In genomic region chr12:1594045-1594294, GRCh38 we compare ENCODE assay signal across 8 cellular contexts. TPM values are rescaled to one million over a fixed set of nuclear protein-coding genes. Genes with fewer than 3 reads are reported as not detected.
DNase-seq lines count a peak whose midpoint lies in the region; ATAC-seq and TF ChIP-seq lines count a peak whose summit lies in the region.

No MANE protein-coding gene starts in this region.

- TF ChIP-seq CTCF in Calu3 (IDR thresholded peaks at IDR 0.05; ENCODE audit: unreplicated experiment): no peak
- TF ChIP-seq CTCF in mammary epithelial cell (conservative IDR thresholded peaks at IDR 0.05 in 1 of 2, IDR thresholded peaks at IDR 0.05 in 1 of 2; ENCODE audit: extremely low read depth in 1 of 2, insufficient read depth in 1 of 2, low read depth in 1 of 2, low read length in 2 of 2): no peak

- H3K79me2 ChIP-seq in mammary epithelial cell (ENCODE audit: insufficient read depth, low read length): peaks cover 61% of the 10 kb centered on the region

- peak; percentile 52 for ATAC-seq in HG03159 (IDR thresholded peaks at IDR 0.05; ENCODE audit: unreplicated experiment)

- WGBS in mammary epithelial cell (ENCODE audit: low coverage, missing lambda C conversion rate): no CpG with 5 or more reads among the region's 36 CpGs

- no peaks in the 10 kb centered on the region for H3K9me3 Mint-ChIP-seq in Calu3 (ENCODE audit: low read depth, unreplicated experiment)

- no peaks in the 10 kb centered on the region for H3K36me3 ChIP-seq in mammary epithelial cell (ENCODE audit: insufficient read depth, low read length)

- H4K20me1 ChIP-seq in mammary epithelial cell (ENCODE audit: insufficient read depth, low read length): peaks cover 3% of the 10 kb centered on the region

- H3K27ac Mint-ChIP-seq in Calu3 (ENCODE audit: unreplicated experiment): no peak overlapping the region

- peak overlapping the region; percentile 86 for H2AFZ ChIP-seq in mammary epithelial cell (ENCODE audit: low read depth, low read length)

- intact Hi-C loops in Calu3 (cut with micrococcal nuclease; ENCODE audit: unreplicated experiment): no loop called here
- intact Hi-C loops in mammary epithelial cell (cut with micrococcal nuclease): loop anchor here (5.0 kb wide), 1 partner anchor 1022 kb away; no protein-coding TSS in a partner anchor

- in situ Hi-C loops in mammary epithelial cell (cut with MboI; ENCODE audit: low sequenced_read_pairs in 2 of 2): loop anchor here (25.0 kb wide), 2 partner anchors 782 to 1032 kb away; no protein-coding TSS in a partner anchor

- peak overlapping the region; percentile 46 to 73 (median 69) for H3K4me3 ChIP-seq in mammary epithelial cell (replicated peaks in 1 of 3; ENCODE audit: insufficient read depth in 1 of 3, low read depth in 2 of 3, low read length in 3 of 3)

- CTCF ChIA-PET in Calu3 (lab: Charles Lee) (interaction anchor here (0.8 kb wide), 1 partner anchor 330 kb away, joined by 4 read pairs; no protein-coding TSS in a partner anchor), mammary epithelial cell (lab: Charles Lee; ENCODE audit: low non-redundant PET) (no interaction called here)

- H3K4me2 ChIP-seq in mammary epithelial cell (ENCODE audit: insufficient read depth, low read depth, low read length): peak overlapping the region; percentile 100

- dilution Hi-C loops in mammary epithelial cell (cut with HindIII; ENCODE audit: low sequenced_read_pairs): no loop called here

- H3K27ac ChIP-seq in mammary epithelial cell (ENCODE audit: insufficient read depth, low read depth, low read length) (no peak overlapping the region), temporal lobe (ENCODE audit: low read depth, low read length) (peak overlapping the region; percentile 88)

- H3K4me1 Mint-ChIP-seq in Calu3 (ENCODE audit: low read depth, unreplicated experiment): peaks cover 46% of the 10 kb centered on the region

- H3K27me3 ChIP-seq in mammary epithelial cell (ENCODE audit: insufficient read depth, low read length): no peaks in the 10 kb centered on the region

- peak overlapping the region; percentile 82 for H3K4me3 Mint-ChIP-seq in Calu3 (ENCODE audit: low read depth, unreplicated experiment)

- H3K9ac ChIP-seq in mammary epithelial cell (ENCODE audit: insufficient read depth, low read length): no peak overlapping the region

- BruUV-seq in Calu3 (replicated peaks; lab: Mats Ljungman, UMichigan): no TSS peak
- BruUV-seq in mammary epithelial cell (replicated peaks; lab: Mats Ljungman, UMichigan): no TSS peak

- no peaks in the 10 kb centered on the region for H3K27me3 Mint-ChIP-seq in Calu3 (ENCODE audit: unreplicated experiment)

- peaks cover 43% of the 10 kb centered on the region for H3K4me1 ChIP-seq in mammary epithelial cell (ENCODE audit: insufficient read depth, low read length)

- peaks cover 50% of the 10 kb centered on the region for H3K36me3 Mint-ChIP-seq in Calu3 (ENCODE audit: insufficient read depth, unreplicated experiment)

- DNase-seq in Calu3 (peak; percentile 80), GM19238 (ENCODE audit: insufficient read length, low spot score) (peak; percentile 61), OCI-M1 (lab: John Stamatoyannopoulos, UW) (peak; percentile 77), mammary epithelial cell (peak; percentile 66), left kidney (ENCODE audit: low read depth, low spot score) (peak; percentile 87), dedifferentiated amniotic fluid mesenchymal stem cell (ENCODE audit: extremely low spot score) (no peak)

- no peaks in the 10 kb centered on the region for H3K9me3 ChIP-seq in mammary epithelial cell (replicated peaks; ENCODE audit: insufficient read depth, low read length)

RNA-seq across cellular contexts. Expression of gene FBXL14, which starts 0.4 kb away (rescaled TPM):
- total RNA-seq in Calu3 (2022): 19.4 and 20.1 TPM in 2 replicates
- total RNA-seq in mammary epithelial cell: 10 to 100 TPM in 1 of 2 donors, 1 to 10 TPM in 1; 8.8 to 10.0 TPM
- polyA plus RNA-seq in mammary epithelial cell: 6.6 TPM
- 1.4 TPM for polyA minus RNA-seq in mammary epithelial cell
- total RNA-seq in temporal lobe: 15.0 TPM

RNA-seq across cellular contexts. Expression of gene WNT5B, which starts 35.1 kb away (rescaled TPM):
- total RNA-seq in Calu3 (2022) (0.24 TPM in 1 of 2 replicates, not detected in the other), mammary epithelial cell (10 to 100 TPM in 1 of 2 donors, 1 to 10 TPM in 1; 4.3 to 51.0 TPM), temporal lobe (15.0 TPM)
- polyA plus RNA-seq in mammary epithelial cell: 10.4 TPM
- 1.0 TPM for polyA minus RNA-seq in mammary epithelial cell
